Comparison of ENCODE assay signal across 19 cellular contexts in the genomic region with DNA sequence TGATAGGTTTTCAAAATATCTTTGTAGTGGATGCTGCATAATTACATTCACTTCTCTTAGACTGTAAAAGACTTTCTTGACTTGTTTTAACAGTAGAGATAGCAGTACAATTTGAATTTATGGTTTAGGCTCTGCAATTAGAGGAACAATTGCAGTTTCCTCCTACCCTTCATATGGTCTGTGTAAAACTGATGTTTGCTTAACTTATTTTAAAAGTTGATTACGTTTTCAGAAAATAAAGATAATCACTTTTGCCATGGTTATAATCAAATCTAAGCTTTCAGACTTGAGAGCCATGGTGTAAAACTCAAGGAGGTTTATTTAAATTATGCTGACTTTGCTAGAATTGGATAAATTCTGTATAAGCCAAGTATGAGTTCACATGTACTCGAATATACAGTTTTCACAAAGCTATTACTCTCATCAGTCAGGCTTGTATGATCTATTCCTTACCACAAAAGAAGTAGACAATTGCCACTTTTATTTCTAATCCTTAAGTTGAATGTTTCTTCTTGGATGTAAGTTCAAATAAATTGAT.
"Had no signal": no experiment of that assay in that cellular context is flagged by ENCODE, and none has a peak within 500 bp of the region (broad histone marks: within the 10 kb centered on the region; RNA-seq: fewer than 3 reads in every experiment).

No MANE protein-coding gene starts in this region.

- H3K9ac ChIP-seq: neural progenitor cell had no signal

- ATAC-seq: gastroesophageal sphincter, left lobe of liver, natural killer cell had no signal

- H3K4me2 ChIP-seq: neural progenitor cell had no signal

- H3K9me3 ChIP-seq: esophagus squamous epithelium, gastroesophageal sphincter, ovary, right atrium auricular region, thyroid gland, upper lobe of left lung, uterus had no signal

- H3K27ac ChIP-seq: esophagus squamous epithelium, gastroesophageal sphincter, neural progenitor cell, ovary, right atrium auricular region, thyroid gland, upper lobe of left lung, uterus had no signal

- H3K4me3 ChIP-seq: esophagus squamous epithelium, gastroesophageal sphincter, neural progenitor cell, ovary, right atrium auricular region, thyroid gland, upper lobe of left lung, uterus had no signal

- H2AFZ ChIP-seq: neural progenitor cell had no signal

- H3K27me3 ChIP-seq: esophagus squamous epithelium, gastroesophageal sphincter, neural progenitor cell, ovary, right atrium auricular region, thyroid gland, upper lobe of left lung, uterus had no signal

- H3K36me3 ChIP-seq: ovary, right atrium auricular region, uterus had no signal

- DNase-seq: dermis blood vessel endothelial cell; esophagus squamous epithelium; foreskin fibroblast; glutamatergic neuron; islet precursor cell; mammary epithelial cell; natural killer cell; nucleus accumbens; ovary; small intestine; stimulated activated CD4-positive, alpha-beta T cell treated with anti-CD3 and anti-CD28 coated beads, Interleukin-12 subunit alpha, Interleukin-12 subunit beta, amount 100 ng/mL, for 4 hours; stimulated activated naive CD4-positive, alpha-beta T cell treated with Interleukin-2 at 50 U/mL for 16 hours; thyroid gland; upper lobe of left lung; uterus had no signal

- FAIRE-seq: small intestine had no signal

- H3K4me1 ChIP-seq: uterus had no signal
